In genomic region chr5:102778478-102778877, GRCh38 we compare ENCODE assay signal across 11 cellular contexts. TPM values are rescaled to one million over a fixed set of nuclear protein-coding genes. Genes with fewer than 3 reads are reported as not detected.
A peak's percentile ranks its signal among the peaks of the same experiment; 100 is the strongest.
DNase-seq lines count a peak whose midpoint lies in the region; ATAC-seq and TF ChIP-seq lines count a peak whose summit lies in the region.
"Had no signal": no experiment of that assay in that cellular context is flagged by ENCODE, and none has a peak within 500 bp of the region (broad histone marks: within the 10 kb centered on the region; RNA-seq: fewer than 3 reads in every experiment).

No MANE protein-coding gene starts in this region.

- H3K27me3 Mint-ChIP-seq in activated CD4-positive, alpha-beta T cell treated with anti-CD3 and anti-CD28 coated beads, Interleukin-2, amount 10 ng/mL, durations not matched to agents 24 days and 14 days = no peaks in the 10 kb centered on the region

- in situ Hi-C loops in astrocyte of the spinal cord (cut with HindIII; ENCODE audit: low sequenced_read_pairs) = no loop called here

- peaks cover 28% of the 10 kb centered on the region for H3K36me3 Mint-ChIP-seq in activated CD4-positive, alpha-beta T cell treated with anti-CD3 and anti-CD28 coated beads, Interleukin-2, amount 10 ng/mL, durations not matched to agents 24 days and 14 days (ENCODE audit: low read depth)
- peaks cover 37% of the 10 kb centered on the region for H3K36me3 Mint-ChIP-seq in stimulated activated effector memory CD8-positive, alpha-beta T cell treated with anti-CD3 and anti-CD28 coated beads, Interleukin-12 subunit alpha, Interleukin-12 subunit beta, amount 100 ng/mL, for 72 hours

- ATAC-seq in HG03196 (IDR thresholded peaks at IDR 0.05; ENCODE audit: unreplicated experiment) = peak; percentile 67
- peak; percentile 93 for ATAC-seq in stimulated activated effector memory CD8-positive, alpha-beta T cell treated with anti-CD3 and anti-CD28 coated beads, Interleukin-12 subunit alpha, Interleukin-12 subunit beta, amount 100 ng/mL, for 72 hours
- ATAC-seq in GM21447 (IDR thresholded peaks at IDR 0.05; ENCODE audit: unreplicated experiment) = no peak
- ATAC-seq in HG03025 (IDR thresholded peaks at IDR 0.05; ENCODE audit: low FRiP score, unreplicated experiment) = no peak
- no peak for ATAC-seq in GM18498 (IDR thresholded peaks at IDR 0.05; ENCODE audit: unreplicated experiment)
- ATAC-seq: A549 had no signal

- DNase-seq in activated CD4-positive, alpha-beta T cell treated with anti-CD3 and anti-CD28 coated beads, Interleukin-2, amount 10 ng/mL, durations not matched to agents 24 days and 14 days = no peak
- DNase-seq in activated CD4-positive, alpha-beta T cell treated with anti-CD3 and anti-CD28 coated beads, Interleukin-2, amount 50 U/mL, for 1 hour = no peak
- peak; percentile 87 for DNase-seq in astrocyte of the spinal cord (ENCODE audit: low read depth, low spot score)
- DNase-seq in stimulated activated effector memory CD8-positive, alpha-beta T cell treated with anti-CD3 and anti-CD28 coated beads, Interleukin-12 subunit alpha, Interleukin-12 subunit beta, amount 100 ng/mL, for 72 hours (ENCODE audit: low spot score in 2 of 2) = no peak
- DNase-seq: activated CD8-positive, alpha-beta memory T cell treated with anti-CD3 and anti-CD28 coated beads, Interleukin-2, amount 50 U/mL, for 4 hours; PC-9 had no signal

- no peak for TF ChIP-seq CTCF in astrocyte of the spinal cord (IDR thresholded peaks at IDR 0.05; ENCODE audit: low read depth, low read length)

- H3K4me3 Mint-ChIP-seq in activated CD4-positive, alpha-beta T cell treated with anti-CD3 and anti-CD28 coated beads, Interleukin-2, amount 10 ng/mL, durations not matched to agents 24 days and 14 days = peak overlapping the region; percentile 47
- H3K4me3 Mint-ChIP-seq in stimulated activated effector memory CD8-positive, alpha-beta T cell treated with anti-CD3 and anti-CD28 coated beads, Interleukin-12 subunit alpha, Interleukin-12 subunit beta, amount 100 ng/mL, for 72 hours = peak overlapping the region; percentile 33

- no peak overlapping the region for H3K4me3 ChIP-seq in astrocyte of the spinal cord (ENCODE audit: low read depth, low read length)
- H3K4me3 ChIP-seq: A549, PC-9 had no signal

- peaks cover 12% of the 10 kb centered on the region for H3K9me3 Mint-ChIP-seq in activated CD4-positive, alpha-beta T cell treated with anti-CD3 and anti-CD28 coated beads, Interleukin-2, amount 10 ng/mL, durations not matched to agents 24 days and 14 days
- H3K9me3 Mint-ChIP-seq in stimulated activated effector memory CD8-positive, alpha-beta T cell treated with anti-CD3 and anti-CD28 coated beads, Interleukin-12 subunit alpha, Interleukin-12 subunit beta, amount 100 ng/mL, for 72 hours = peaks cover 2% of the 10 kb centered on the region

- peaks cover 54% of the 10 kb centered on the region for H3K4me1 Mint-ChIP-seq in activated CD4-positive, alpha-beta T cell treated with anti-CD3 and anti-CD28 coated beads, Interleukin-2, amount 10 ng/mL, durations not matched to agents 24 days and 14 days
- peaks cover 56% of the 10 kb centered on the region for H3K4me1 Mint-ChIP-seq in stimulated activated effector memory CD8-positive, alpha-beta T cell treated with anti-CD3 and anti-CD28 coated beads, Interleukin-12 subunit alpha, Interleukin-12 subunit beta, amount 100 ng/mL, for 72 hours

- intact Hi-C loops in activated CD4-positive, alpha-beta T cell treated with anti-CD3 and anti-CD28 coated beads, Interleukin-2, amount 10 ng/mL, durations not matched to agents 24 days and 14 days (cut with micrococcal nuclease) = loop anchor here (1.0 to 5.0 kb wide), 7 partner anchors 10 to 434 kb away; partner anchors contain the start of genes GIN1 and PPIP5K2

- H3K27ac Mint-ChIP-seq in activated CD4-positive, alpha-beta T cell treated with anti-CD3 and anti-CD28 coated beads, Interleukin-2, amount 10 ng/mL, durations not matched to agents 24 days and 14 days = peak overlapping the region; percentile 89
- H3K27ac Mint-ChIP-seq in stimulated activated effector memory CD8-positive, alpha-beta T cell treated with anti-CD3 and anti-CD28 coated beads, Interleukin-12 subunit alpha, Interleukin-12 subunit beta, amount 100 ng/mL, for 72 hours = peak overlapping the region; percentile 91

RNA-seq across cellular contexts. Expression of gene PAM, which starts 23.4 kb away (rescaled TPM):
- total RNA-seq in activated CD4-positive, alpha-beta T cell treated with anti-CD3 and anti-CD28 coated beads, Interleukin-2, amount 10 ng/mL, durations not matched to agents 24 days and 14 days = 72.2 and 73.3 TPM in 2 replicates

Comparison
In these comparisons a context has a peak if more than half of its experiments do, and no peak if none do; other contexts are left out.
1. ATAC-seq: peak in HG03196 (single experiment) and stimulated activated effector memory CD8-positive, alpha-beta T cell treated with anti-CD3 and anti-CD28 coated beads, Interleukin-12 subunit alpha, Interleukin-12 subunit beta, amount 100 ng/mL, for 72 hours (single experiment); none in GM21447 (single experiment), HG03025 (single experiment) and GM18498 (single experiment).